4 cellular contexts compared by ENCODE assay signal in genomic region chr15:30504332-30504731, GRCh38. TPM values are rescaled to one million over a fixed set of nuclear protein-coding genes. Genes with fewer than 3 reads are reported as not detected.
"Had no signal": no experiment of that assay in that cellular context is flagged by ENCODE, and none has a peak within 500 bp of the region (broad histone marks: within the 10 kb centered on the region; RNA-seq: fewer than 3 reads in every experiment).

No MANE protein-coding gene starts in this region.

RNA-seq across cellular contexts. Expression of gene GOLGA8Q, which starts 47.5 kb away (rescaled TPM):
- total RNA-seq: activated CD8-positive, alpha-beta memory T cell treated with anti-CD3 and anti-CD28 coated beads for 36 hours; activated CD8-positive, alpha-beta T cell treated with anti-CD3 and anti-CD28 coated beads for 36 hours; activated T-helper 17 cell treated with anti-CD3 and anti-CD28 coated beads, Interleukin-2, amount 50 U/mL, for 72 hours; RPMI7951 had no signal
